9 cellular contexts compared by ENCODE assay signal in genomic region chr3:4503050-4503449, GRCh38. TPM values are rescaled to one million over a fixed set of nuclear protein-coding genes. Genes with fewer than 3 reads are reported as not detected.
DNase-seq lines count a peak whose midpoint lies in the region; ATAC-seq, FAIRE-seq and TF ChIP-seq lines count a peak whose summit lies in the region.
"Had no signal": no experiment of that assay in that cellular context is flagged by ENCODE, and none has a peak within 500 bp of the region (broad histone marks: within the 10 kb centered on the region; RNA-seq: fewer than 3 reads in every experiment).

No MANE protein-coding gene starts in this region.

- H3K27ac ChIP-seq in lower lobe of right lung (peak overlapping the region; percentile 65), trophoblast cell (ENCODE audit: low read depth, low read length) (no peak overlapping the region), upper lobe of left lung (peak overlapping the region in 1 of 4 donors; percentile 67)
- H3K27ac ChIP-seq: suprapubic skin had no signal

- H3K4me3 ChIP-seq in lower lobe of right lung (no peak overlapping the region), trophoblast cell (ENCODE audit: low read depth, low read length) (no peak overlapping the region), upper lobe of left lung (no peak overlapping the region)
- H3K4me3 ChIP-seq: suprapubic skin had no signal

- H3K9me3 ChIP-seq in lower lobe of right lung (no peaks in the 10 kb centered on the region), trophoblast cell (ENCODE audit: insufficient read depth, low read depth, low read length) (no peaks in the 10 kb centered on the region), upper lobe of left lung (no peaks in the 10 kb centered on the region)
- H3K9me3 ChIP-seq: suprapubic skin had no signal

- no peak overlapping the region for H4K8ac ChIP-seq in trophoblast cell (ENCODE audit: low read depth, low read length)

- TF ChIP-seq POLR2A in upper lobe of left lung (IDR thresholded peaks at IDR 0.05), result no peak

- H3K27me3 ChIP-seq in lower lobe of right lung (ENCODE audit: low read depth), result no peaks in the 10 kb centered on the region
- no peaks in the 10 kb centered on the region for H3K27me3 ChIP-seq in trophoblast cell (ENCODE audit: insufficient read depth, low read length)
- H3K27me3 ChIP-seq in upper lobe of left lung, result no peaks in the 10 kb centered on the region
- H3K27me3 ChIP-seq: suprapubic skin had no signal

- H2AFZ ChIP-seq in trophoblast cell (ENCODE audit: insufficient read depth, low read length, poor library complexity), result no peak overlapping the region

- H3K79me2 ChIP-seq in trophoblast cell (ENCODE audit: control insufficient read depth, insufficient read depth, low read length, poor library complexity), result no peaks in the 10 kb centered on the region

- no peak overlapping the region for H2BK120ac ChIP-seq in trophoblast cell (ENCODE audit: insufficient read depth, low read length, poor library complexity)

- H3K4ac ChIP-seq in trophoblast cell (ENCODE audit: low read depth, low read length), result no peak overlapping the region

- no peak for TF ChIP-seq EP300 in upper lobe of left lung (IDR thresholded peaks at IDR 0.05)

- peak; percentile 85 for FAIRE-seq in GM18507 (lab: Jason Lieb, UNC)
- FAIRE-seq in HTR-8/SVneo (lab: Jason Lieb, UNC), result no peak

- no peak overlapping the region for H2AK5ac ChIP-seq in trophoblast cell (ENCODE audit: low read length)

- H3K18ac ChIP-seq in trophoblast cell (ENCODE audit: low read length), result no peak overlapping the region

- no peaks in the 10 kb centered on the region for H3K79me1 ChIP-seq in trophoblast cell (ENCODE audit: low read length)

- H3K14ac ChIP-seq in trophoblast cell (ENCODE audit: low read length), result no peak overlapping the region

- WGBS in trophoblast cell (ENCODE audit: extremely low coverage, insufficient coverage, insufficient read length), result no CpG with 5 or more reads among the region's 5 CpGs
- 69 to 79% methylated on average over 5 of the region's 5 CpGs for WGBS in upper lobe of left lung, 2 donors

- no peak overlapping the region for H4K12ac ChIP-seq in trophoblast cell (ENCODE audit: low read depth, low read length)

- DNase-seq in GM18507 (ENCODE audit: extremely low spot score, insufficient read length, low read depth) (peak; percentile 26), lower lobe of right lung (no peak), occipital lobe (lab: John Stamatoyannopoulos, UW) (no peak), trophoblast cell (no peak), HTR-8/SVneo (ENCODE audit: insufficient read length, low spot score) (no peak), upper lobe of left lung (no peak)

- ATAC-seq in GM21526 (IDR thresholded peaks at IDR 0.05; ENCODE audit: low FRiP score, unreplicated experiment) (peak; percentile 61), HG03378 (IDR thresholded peaks at IDR 0.05; ENCODE audit: unreplicated experiment) (peak; percentile 53), lower lobe of right lung (no peak), upper lobe of left lung (ENCODE audit: low FRiP score in 2 of 2) (no peak)

- no peak overlapping the region for H3K9ac ChIP-seq in trophoblast cell (ENCODE audit: low read length)

- no peak overlapping the region for H4K91ac ChIP-seq in trophoblast cell (ENCODE audit: low read depth, low read length)

- no peak overlapping the region for H3K23ac ChIP-seq in trophoblast cell (ENCODE audit: low read length)

- TF ChIP-seq CTCF in lower lobe of right lung (IDR thresholded peaks at IDR 0.05) (no peak), upper lobe of left lung (IDR thresholded peaks at IDR 0.05) (no peak)

- intact Hi-C loops in lower lobe of right lung (cut with DNase I), result no loop called here

- H2BK5ac ChIP-seq in trophoblast cell (ENCODE audit: low read depth, low read length, poor library complexity), result no peak overlapping the region

- no peak overlapping the region for H3K4me2 ChIP-seq in trophoblast cell (ENCODE audit: low read length)

- H3K4me1 ChIP-seq in lower lobe of right lung (peaks cover 15% of the 10 kb centered on the region), trophoblast cell (ENCODE audit: control insufficient read depth in 1 of 2, insufficient read depth in 2 of 2, low read length in 2 of 2) (no peaks in the 10 kb centered on the region), upper lobe of left lung (peaks cover 14 to 24% (median 18%) of the 10 kb centered on the region in 4 donors)

- H2BK12ac ChIP-seq in trophoblast cell (ENCODE audit: low read length), result no peak overlapping the region

- H3K36me3 ChIP-seq in lower lobe of right lung (peaks cover 21% of the 10 kb centered on the region), trophoblast cell (ENCODE audit: control insufficient read depth in 1 of 2, insufficient read depth in 2 of 2, low read length in 2 of 2) (no peaks in the 10 kb centered on the region), upper lobe of left lung (no peaks in the 10 kb centered on the region)
- H3K36me3 ChIP-seq: suprapubic skin had no signal

RNA-seq across cellular contexts. Expression of gene ITPR1, which starts 9.9 kb away (rescaled TPM):
- 69.1 TPM for total RNA-seq in lower lobe of right lung
- 136 TPM for total RNA-seq in occipital lobe
- polyA plus RNA-seq in trophoblast cell (2013), result 1.1 TPM in 2 replicates
- 100 to 1,000 TPM in 1 of 6 donors, 10 to 100 TPM in 5; 55.5 to 136 (median 66.2) TPM for total RNA-seq in upper lobe of left lung

RNA-seq across cellular contexts. Expression of gene SUMF1, which starts 36.0 kb away (rescaled TPM):
- total RNA-seq in lower lobe of right lung, result 35.4 TPM
- total RNA-seq in occipital lobe, result 36.8 TPM
- polyA plus RNA-seq in trophoblast cell (2013), result 12.2 and 12.4 TPM in 2 replicates
- 10 to 100 TPM; 34.5 to 63.0 (median 54.0) TPM for total RNA-seq in upper lobe of left lung

Comparison
In these comparisons a context has a peak if more than half of its experiments do, and no peak if none do; other contexts are left out.
1. ATAC-seq: peak in GM21526 (single experiment) and HG03378 (single experiment); none in lower lobe of right lung (0 of 2) and upper lobe of left lung (0 of 2).